In the genomic region with DNA sequence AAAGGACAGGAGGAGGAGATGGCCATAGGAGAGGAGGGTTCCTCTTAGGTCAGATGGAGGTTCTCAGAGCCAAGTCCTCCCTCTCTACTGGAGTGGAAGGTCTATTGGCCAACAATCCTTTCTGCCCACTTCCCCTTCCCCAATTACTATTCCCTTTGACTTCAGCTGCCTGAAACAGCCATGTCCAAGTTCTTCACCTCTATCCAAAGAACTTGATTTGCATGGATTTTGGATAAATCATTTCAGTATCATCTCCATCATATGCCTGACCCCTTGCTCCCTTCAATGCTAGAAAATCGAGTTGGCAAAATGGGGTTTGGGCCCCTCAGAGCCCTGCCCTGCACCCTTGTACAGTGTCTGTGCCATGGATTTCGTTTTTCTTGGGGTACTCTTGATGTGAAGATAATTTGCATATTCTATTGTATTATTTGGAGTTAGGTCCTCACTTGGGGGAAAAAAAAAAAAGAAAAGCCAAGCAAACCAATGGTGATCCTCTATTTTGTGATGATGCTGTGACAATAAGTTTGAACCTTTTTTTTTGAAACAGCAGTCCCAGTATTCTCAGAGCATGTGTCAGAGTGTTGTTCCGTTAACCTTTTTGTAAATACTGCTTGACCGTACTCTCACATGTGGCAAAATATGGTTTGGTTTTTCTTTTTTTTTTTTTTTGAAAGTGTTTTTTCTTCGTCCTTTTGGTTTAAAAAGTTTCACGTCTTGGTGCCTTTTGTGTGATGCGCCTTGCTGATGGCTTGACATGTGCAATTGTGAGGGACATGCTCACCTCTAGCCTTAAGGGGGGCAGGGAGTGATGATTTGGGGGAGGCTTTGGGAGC, we compare ENCODE assay signal across 1 cellular context.
TF ChIP-seq lines count a peak whose summit lies in the region.

No MANE protein-coding gene starts in this region.

TF ChIP-seq in GM23338, 12 proteins besides CTCF, POLR2A, EP300 and RAD21 (continued from another document):
- TF ChIP-seq, protein P1, sequence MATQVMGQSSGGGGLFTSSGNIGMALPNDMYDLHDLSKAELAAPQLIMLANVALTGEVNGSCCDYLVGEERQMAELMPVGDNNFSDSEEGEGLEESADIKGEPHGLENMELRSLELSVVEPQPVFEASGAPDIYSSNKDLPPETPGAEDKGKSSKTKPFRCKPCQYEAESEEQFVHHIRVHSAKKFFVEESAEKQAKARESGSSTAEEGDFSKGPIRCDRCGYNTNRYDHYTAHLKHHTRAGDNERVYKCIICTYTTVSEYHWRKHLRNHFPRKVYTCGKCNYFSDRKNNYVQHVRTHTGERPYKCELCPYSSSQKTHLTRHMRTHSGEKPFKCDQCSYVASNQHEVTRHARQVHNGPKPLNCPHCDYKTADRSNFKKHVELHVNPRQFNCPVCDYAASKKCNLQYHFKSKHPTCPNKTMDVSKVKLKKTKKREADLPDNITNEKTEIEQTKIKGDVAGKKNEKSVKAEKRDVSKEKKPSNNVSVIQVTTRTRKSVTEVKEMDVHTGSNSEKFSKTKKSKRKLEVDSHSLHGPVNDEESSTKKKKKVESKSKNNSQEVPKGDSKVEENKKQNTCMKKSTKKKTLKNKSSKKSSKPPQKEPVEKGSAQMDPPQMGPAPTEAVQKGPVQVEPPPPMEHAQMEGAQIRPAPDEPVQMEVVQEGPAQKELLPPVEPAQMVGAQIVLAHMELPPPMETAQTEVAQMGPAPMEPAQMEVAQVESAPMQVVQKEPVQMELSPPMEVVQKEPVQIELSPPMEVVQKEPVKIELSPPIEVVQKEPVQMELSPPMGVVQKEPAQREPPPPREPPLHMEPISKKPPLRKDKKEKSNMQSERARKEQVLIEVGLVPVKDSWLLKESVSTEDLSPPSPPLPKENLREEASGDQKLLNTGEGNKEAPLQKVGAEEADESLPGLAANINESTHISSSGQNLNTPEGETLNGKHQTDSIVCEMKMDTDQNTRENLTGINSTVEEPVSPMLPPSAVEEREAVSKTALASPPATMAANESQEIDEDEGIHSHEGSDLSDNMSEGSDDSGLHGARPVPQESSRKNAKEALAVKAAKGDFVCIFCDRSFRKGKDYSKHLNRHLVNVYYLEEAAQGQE (IDR thresholded peaks at IDR 0.05; ENCODE audit: unreplicated experiment), result no peak
- TF ChIP-seq CREB1 (CRISPR knock-in tag; IDR thresholded peaks at IDR 0.05; ENCODE audit: low read depth), result no peak
